ENCODE assay signal across 1 cellular context in the genomic region with DNA sequence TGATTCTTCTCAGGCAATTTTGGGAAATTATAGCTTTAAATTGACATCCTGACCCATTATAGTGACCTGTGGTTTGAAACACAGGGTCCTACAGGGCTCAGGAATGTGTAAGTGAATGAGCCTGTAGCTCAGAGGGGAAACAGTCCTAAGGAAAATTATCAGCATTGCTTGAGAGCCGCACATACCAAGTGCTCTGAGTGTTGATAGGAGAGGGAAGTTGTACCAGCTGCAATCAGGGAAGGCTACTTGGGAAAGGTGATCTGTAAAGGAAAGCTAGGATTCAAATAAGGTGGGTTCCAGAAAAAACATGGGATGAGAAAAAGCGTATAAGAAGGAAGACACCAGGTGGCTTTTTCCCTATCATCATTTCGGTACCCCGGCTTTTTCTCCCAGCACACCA.
TF ChIP-seq lines count a peak whose summit lies in the region.

No MANE protein-coding gene starts in this region.

TF ChIP-seq in HepG2, 621 proteins besides CTCF, POLR2A, EP300 and RAD21 (continued from another document):
- TF ChIP-seq, protein P1, sequence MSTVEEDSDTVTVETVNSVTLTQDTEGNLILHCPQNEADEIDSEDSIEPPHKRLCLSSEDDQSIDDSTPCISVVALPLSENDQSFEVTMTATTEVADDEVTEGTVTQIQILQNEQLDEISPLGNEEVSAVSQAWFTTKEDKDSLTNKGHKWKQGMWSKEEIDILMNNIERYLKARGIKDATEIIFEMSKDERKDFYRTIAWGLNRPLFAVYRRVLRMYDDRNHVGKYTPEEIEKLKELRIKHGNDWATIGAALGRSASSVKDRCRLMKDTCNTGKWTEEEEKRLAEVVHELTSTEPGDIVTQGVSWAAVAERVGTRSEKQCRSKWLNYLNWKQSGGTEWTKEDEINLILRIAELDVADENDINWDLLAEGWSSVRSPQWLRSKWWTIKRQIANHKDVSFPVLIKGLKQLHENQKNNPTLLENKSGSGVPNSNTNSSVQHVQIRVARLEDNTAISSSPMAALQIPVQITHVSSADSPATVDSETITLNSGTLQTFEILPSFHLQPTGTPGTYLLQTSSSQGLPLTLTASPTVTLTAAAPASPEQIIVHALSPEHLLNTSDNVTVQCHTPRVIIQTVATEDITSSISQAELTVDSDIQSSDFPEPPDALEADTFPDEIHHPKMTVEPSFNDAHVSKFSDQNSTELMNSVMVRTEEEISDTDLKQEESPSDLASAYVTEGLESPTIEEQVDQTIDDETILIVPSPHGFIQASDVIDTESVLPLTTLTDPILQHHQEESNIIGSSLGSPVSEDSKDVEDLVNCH (CRISPR knock-in tag; IDR thresholded peaks at IDR 0.05) = no peak
- TF ChIP-seq TARDBP (CRISPR knock-in tag; IDR thresholded peaks at IDR 0.05) (no peak), HMGXB4 (CRISPR knock-in tag; IDR thresholded peaks at IDR 0.05; ENCODE audit: borderline replicate concordance in 1 of 2, low read depth in 1 of 2) (no peak), ZNF766 (CRISPR knock-in tag; IDR thresholded peaks at IDR 0.05; ENCODE audit: borderline replicate concordance) (no peak)
